In genomic region chr4:21012851-21013331, GRCh38 we compare ENCODE assay signal across 19 cellular contexts.
DNase-seq lines count a peak whose midpoint lies in the region; ATAC-seq and TF ChIP-seq lines count a peak whose summit lies in the region.
"Had no signal": no experiment of that assay in that cellular context is flagged by ENCODE, and none has a peak within 500 bp of the region (broad histone marks: within the 10 kb centered on the region; RNA-seq: fewer than 3 reads in every experiment).

No MANE protein-coding gene starts in this region.

- H3K4me1 Mint-ChIP-seq in MCF 10A (ENCODE audit: insufficient read depth, unreplicated experiment), result peaks cover 17% of the 10 kb centered on the region
- H3K4me1 Mint-ChIP-seq in activated T-cell treated with anti-CD3 and anti-CD28 coated beads, Interleukin-2, amount 50 U/mL, for 24 hours (ENCODE audit: low read depth), result no peaks in the 10 kb centered on the region
- H3K4me1 Mint-ChIP-seq: brain had no signal

- H3K36me3 ChIP-seq in breast epithelium (no peaks in the 10 kb centered on the region), gastroesophageal sphincter (no peaks in the 10 kb centered on the region)
- H3K36me3 ChIP-seq: gastrocnemius medialis, left ventricle myocardium inferior had no signal

- no peak for ATAC-seq in gastroesophageal sphincter
- ATAC-seq: gastrocnemius medialis had no signal

- BruUV-seq in MCF 10A (replicated peaks; lab: Mats Ljungman, UMichigan), result no TSS peak

- 59 to 70% methylated on average over 3 of the region's 3 CpGs for WGBS in gastroesophageal sphincter (ENCODE audit: low coverage in 1 of 2), 2 donors

- DNase-seq in MCF 10A (ENCODE audit: unreplicated experiment), result peak; percentile 77
- DNase-seq in breast epithelium (ENCODE audit: low spot score in 2 of 2), result no peak
- peak; percentile 39 for DNase-seq in astrocyte of the spinal cord (ENCODE audit: low read depth, low spot score)
- peak; percentile 51 for DNase-seq in kidney glomerular epithelial cell (lab: John Stamatoyannopoulos, UW)
- no peak for DNase-seq in GM13976 (ENCODE audit: low spot score)
- no peak for DNase-seq in activated T-cell treated with anti-CD3 and anti-CD28 coated beads, Interleukin-2, amount 50 U/mL, for 24 hours
- DNase-seq in SKM-1 treated with dmso at 0.1 percent for 144 hours (lab: John Stamatoyannopoulos, UW; ENCODE audit: unreplicated experiment), result no peak
- DNase-seq: gastrocnemius medialis; GF-D8; left ventricle myocardium inferior; NCI-H1417; NCI-H2171; NCI-H774; stimulated activated naive CD4-positive, alpha-beta T cell had no signal

- H3K9me3 Mint-ChIP-seq in MCF 10A (ENCODE audit: unreplicated experiment), result peaks cover 8% of the 10 kb centered on the region
- peaks cover 11% of the 10 kb centered on the region for H3K9me3 Mint-ChIP-seq in activated T-cell treated with anti-CD3 and anti-CD28 coated beads, Interleukin-2, amount 50 U/mL, for 24 hours

- no peaks in the 10 kb centered on the region for H3K27me3 ChIP-seq in breast epithelium
- H3K27me3 ChIP-seq in gastroesophageal sphincter, result no peaks in the 10 kb centered on the region
- H3K27me3 ChIP-seq: gastrocnemius medialis had no signal

- H3K36me3 Mint-ChIP-seq in MCF 10A (ENCODE audit: insufficient read depth, unreplicated experiment), result no peaks in the 10 kb centered on the region
- H3K36me3 Mint-ChIP-seq in activated T-cell treated with anti-CD3 and anti-CD28 coated beads, Interleukin-2, amount 50 U/mL, for 24 hours (ENCODE audit: low read depth), result no peaks in the 10 kb centered on the region
- H3K36me3 Mint-ChIP-seq: activated naive CD8-positive, alpha-beta T cell; brain had no signal

- no peak overlapping the region for H3K4me3 Mint-ChIP-seq in MCF 10A (ENCODE audit: unreplicated experiment)
- no peak overlapping the region for H3K4me3 Mint-ChIP-seq in activated T-cell treated with anti-CD3 and anti-CD28 coated beads, Interleukin-2, amount 50 U/mL, for 24 hours
- H3K4me3 Mint-ChIP-seq: activated naive CD8-positive, alpha-beta T cell; activated T-helper 1 cell treated with anti-CD3 and anti-CD28 coated beads, Interleukin-12 subunit alpha, Interleukin-12 subunit beta, Interleukin-2, Interleukin-4 antibody, amounts not matched to agents 30 ng/mL and 10 ng/mL and 1 ng/mL, durations not matched to agents 14 hours and 24 hours and 36 hours; brain had no signal

- intact Hi-C loops in MCF 10A (cut with micrococcal nuclease), result no loop called here
- intact Hi-C loops in breast epithelium (cut with DNase I; ENCODE audit: low total_unique reads), result no loop called here

- no peak for TF ChIP-seq CTCF in MCF 10A (IDR thresholded peaks at IDR 0.05; ENCODE audit: unreplicated experiment)
- no peak for TF ChIP-seq CTCF in breast epithelium (IDR thresholded peaks at IDR 0.05)
- TF ChIP-seq CTCF in astrocyte of the spinal cord (IDR thresholded peaks at IDR 0.05; ENCODE audit: low read depth, low read length), result no peak
- TF ChIP-seq CTCF in GM13976 (IDR thresholded peaks at IDR 0.05; ENCODE audit: borderline replicate concordance, control extremely low read depth, extremely low read depth, insufficient read depth, missing control alignments), result no peak
- no peak for TF ChIP-seq CTCF in gastroesophageal sphincter (IDR thresholded peaks at IDR 0.05)

- in situ Hi-C loops in astrocyte of the spinal cord (cut with HindIII; ENCODE audit: low sequenced_read_pairs), result no loop called here
- in situ Hi-C loops in GM13976 (cut with MboI; ENCODE audit: low sequenced_read_pairs, unreplicated experiment), result no loop called here

- no peaks in the 10 kb centered on the region for H3K9me3 ChIP-seq in breast epithelium
- H3K9me3 ChIP-seq in gastroesophageal sphincter, result no peaks in the 10 kb centered on the region
- H3K9me3 ChIP-seq: gastrocnemius medialis had no signal

- POLR2A ChIA-PET in MCF 10A (lab: Yijun Ruan, JAX), result no interaction called here

- CTCF ChIA-PET in MCF 10A (lab: Yijun Ruan, JAX), result no interaction called here

- H3K4me1 ChIP-seq in breast epithelium (no peaks in the 10 kb centered on the region), gastroesophageal sphincter (no peaks in the 10 kb centered on the region)
- H3K4me1 ChIP-seq: gastrocnemius medialis, left ventricle myocardium inferior had no signal

- H3K27ac ChIP-seq in breast epithelium (no peak overlapping the region), gastroesophageal sphincter (no peak overlapping the region)
- H3K27ac ChIP-seq: coronary artery, gastrocnemius medialis, left ventricle myocardium inferior had no signal

- no peaks in the 10 kb centered on the region for H3K27me3 Mint-ChIP-seq in MCF 10A (ENCODE audit: insufficient read depth, unreplicated experiment)
- H3K27me3 Mint-ChIP-seq in activated T-cell treated with anti-CD3 and anti-CD28 coated beads, Interleukin-2, amount 50 U/mL, for 24 hours, result no peaks in the 10 kb centered on the region
- H3K27me3 Mint-ChIP-seq: activated naive CD8-positive, alpha-beta T cell; brain had no signal

- H3K4me3 ChIP-seq in breast epithelium (no peak overlapping the region), astrocyte of the spinal cord (ENCODE audit: low read depth, low read length) (no peak overlapping the region), gastroesophageal sphincter (no peak overlapping the region)
- H3K4me3 ChIP-seq: coronary artery, gastrocnemius medialis, left ventricle myocardium inferior had no signal

- no peak for TF ChIP-seq EP300 in gastroesophageal sphincter (IDR thresholded peaks at IDR 0.05)

- H3K27ac Mint-ChIP-seq in MCF 10A (ENCODE audit: low read depth, unreplicated experiment), result peak overlapping the region; percentile 71
- H3K27ac Mint-ChIP-seq in activated T-cell treated with anti-CD3 and anti-CD28 coated beads, Interleukin-2, amount 50 U/mL, for 24 hours, result no peak overlapping the region
- H3K27ac Mint-ChIP-seq: activated naive CD8-positive, alpha-beta T cell; activated T-helper 1 cell treated with anti-CD3 and anti-CD28 coated beads, Interleukin-12 subunit alpha, Interleukin-12 subunit beta, Interleukin-2, Interleukin-4 antibody, amounts not matched to agents 30 ng/mL and 10 ng/mL and 1 ng/mL, durations not matched to agents 14 hours and 24 hours and 36 hours; brain had no signal

- TF ChIP-seq POLR2A in breast epithelium (IDR thresholded peaks at IDR 0.05) (no peak), gastroesophageal sphincter (IDR thresholded peaks at IDR 0.05) (no peak)

Comparison
In these comparisons a context has a peak if more than half of its experiments do, and no peak if none do; other contexts are left out.
1. DNase-seq: peak in MCF 10A (single experiment), astrocyte of the spinal cord (single experiment) and kidney glomerular epithelial cell (single experiment); none in breast epithelium (0 of 2), GM13976 (single experiment), activated T-cell treated with anti-CD3 and anti-CD28 coated beads, Interleukin-2, amount 50 U/mL, for 24 hours (single experiment) and SKM-1 treated with dmso at 0.1 percent for 144 hours (single experiment).